Comparison of ENCODE assay signal across 8 cellular contexts in the genomic region with DNA sequence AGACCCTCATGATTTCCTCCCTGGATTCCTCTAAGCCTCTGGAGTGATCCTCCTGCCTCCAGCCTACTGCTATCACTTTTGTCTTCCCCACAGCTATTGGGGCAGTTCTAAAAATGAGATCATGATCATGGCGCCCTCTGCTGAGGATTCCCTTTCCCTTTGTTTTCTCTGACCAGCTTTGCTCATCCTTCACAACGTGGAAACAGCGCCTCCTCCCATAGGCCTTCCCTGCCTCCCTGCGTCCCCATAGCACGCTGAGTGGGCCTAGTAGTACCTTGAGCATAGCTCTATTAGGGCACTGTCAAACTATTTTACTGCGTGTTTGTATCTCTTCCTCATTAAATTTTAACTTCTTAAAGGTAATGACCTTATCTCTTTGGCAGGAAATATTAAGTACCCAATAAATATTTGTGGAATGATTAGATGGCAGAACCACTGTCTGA.
DNase-seq lines count a peak whose midpoint lies in the region; ATAC-seq and TF ChIP-seq lines count a peak whose summit lies in the region.

No MANE protein-coding gene starts in this region.

- no peaks in the 10 kb centered on the region for H3K4me1 Mint-ChIP-seq in activated T-cell treated with anti-CD3 and anti-CD28 coated beads, Interleukin-2, amount 50 U/mL, for 24 hours (ENCODE audit: low read depth)
- H3K4me1 Mint-ChIP-seq in CD14-positive monocyte = peaks cover 23% of the 10 kb centered on the region

- peak; percentile 47 for ATAC-seq in HG03039 (IDR thresholded peaks at IDR 0.05; ENCODE audit: unreplicated experiment)

- H3K36me3 ChIP-seq in WERI-Rb-1 = no peaks in the 10 kb centered on the region

- no peak overlapping the region for H3K4me3 ChIP-seq in WERI-Rb-1 (ENCODE audit: low read depth, low read length)

- DNase-seq in activated T-cell treated with anti-CD3 and anti-CD28 coated beads, Interleukin-2, amount 50 U/mL, for 24 hours = peak; percentile 38
- DNase-seq in activated T-cell treated with anti-CD3 and anti-CD28 coated beads for 4 hours = no peak
- DNase-seq in NCI-H2081 treated with DMSO at 0.1 percent for 48 hours (lab: John Stamatoyannopoulos, UW) = peak; percentile 85
- DNase-seq in WERI-Rb-1 = peak; percentile 94
- DNase-seq in glomerular visceral epithelial cell (ENCODE audit: extremely low spot score) = peak; percentile 51
- DNase-seq in posterior cingulate gyrus = peak in 7 of 10 donors; percentile 53 to 93 (median 75)
- DNase-seq in CD14-positive monocyte (ENCODE audit: low spot score) = no peak

- no peak overlapping the region for H3K27ac Mint-ChIP-seq in activated T-cell treated with anti-CD3 and anti-CD28 coated beads, Interleukin-2, amount 50 U/mL, for 24 hours
- peak overlapping the region in 2 of 7 donors; percentile 3 to 64 for H3K27ac Mint-ChIP-seq in CD14-positive monocyte

- intact Hi-C loops in posterior cingulate gyrus (cut with DNase I) (loop anchor here (1.0 to 5.0 kb wide), 3 partner anchors 317 to 689 kb away; no protein-coding TSS in a partner anchor), CD14-positive monocyte (cut with micrococcal nuclease) (no loop called here)

- peaks cover 14% of the 10 kb centered on the region for H3K27me3 Mint-ChIP-seq in activated T-cell treated with anti-CD3 and anti-CD28 coated beads, Interleukin-2, amount 50 U/mL, for 24 hours
- H3K27me3 Mint-ChIP-seq in CD14-positive monocyte (ENCODE audit: low read depth in 3 of 3) = peaks cover 0 to 2% (median 0%) of the 10 kb centered on the region in 3 donors

- no peaks in the 10 kb centered on the region for H3K9me3 Mint-ChIP-seq in activated T-cell treated with anti-CD3 and anti-CD28 coated beads, Interleukin-2, amount 50 U/mL, for 24 hours
- H3K9me3 Mint-ChIP-seq in CD14-positive monocyte = no peaks in the 10 kb centered on the region

- no peaks in the 10 kb centered on the region for H3K27me3 ChIP-seq in WERI-Rb-1 (ENCODE audit: insufficient read depth, low read depth, severe bottlenecking)

- TF ChIP-seq CTCF in WERI-Rb-1 (IDR thresholded peaks at IDR 0.05; ENCODE audit: low read depth, low read length) (peak; percentile 92), CD14-positive monocyte (IDR thresholded peaks at IDR 0.05) (no peak)

- H3K9me3 ChIP-seq in WERI-Rb-1 (ENCODE audit: severe bottlenecking) = no peaks in the 10 kb centered on the region

- no peaks in the 10 kb centered on the region for H3K36me3 Mint-ChIP-seq in activated T-cell treated with anti-CD3 and anti-CD28 coated beads, Interleukin-2, amount 50 U/mL, for 24 hours (ENCODE audit: low read depth)
- no peaks in the 10 kb centered on the region for H3K36me3 Mint-ChIP-seq in CD14-positive monocyte

- H3K4me3 Mint-ChIP-seq in activated T-cell treated with anti-CD3 and anti-CD28 coated beads, Interleukin-2, amount 50 U/mL, for 24 hours = no peak overlapping the region
- H3K4me3 Mint-ChIP-seq in CD14-positive monocyte = peak overlapping the region in 1 of 2 donors; percentile 12

- H3K27ac ChIP-seq in WERI-Rb-1 = no peak overlapping the region

Comparison
In these comparisons a context has a peak if more than half of its experiments do, and no peak if none do; other contexts are left out.
1. DNase-seq: peak in activated T-cell treated with anti-CD3 and anti-CD28 coated beads, Interleukin-2, amount 50 U/mL, for 24 hours (single experiment), NCI-H2081 treated with DMSO at 0.1 percent for 48 hours (single experiment), WERI-Rb-1 (single experiment), glomerular visceral epithelial cell (single experiment) and posterior cingulate gyrus (7 of 10); none in activated T-cell treated with anti-CD3 and anti-CD28 coated beads for 4 hours (single experiment) and CD14-positive monocyte (single experiment).